Comparison of ENCODE assay signal across 23 cellular contexts in genomic region chr20:16299892-16300291, GRCh38.
"Had no signal": no experiment of that assay in that cellular context is flagged by ENCODE, and none has a peak within 500 bp of the region (broad histone marks: within the 10 kb centered on the region; RNA-seq: fewer than 3 reads in every experiment).

No MANE protein-coding gene starts in this region.

- H3K4me3 ChIP-seq: colonic mucosa, esophagus muscularis mucosa, lower lobe of right lung, ovary, psoas muscle, thoracic aorta, tibial nerve had no signal

- ATAC-seq: left colon; left ventricle myocardium superior; natural killer cell; psoas muscle; right cardiac atrium; stimulated activated naive B cell treated with anti-CD40 and anti-IgM and Interleukin-4, amounts not matched to agents 10 μg/mL and 1 μg/mL and 100 μg/mL, for 72 hours had no signal

- H3K9me3 ChIP-seq: colonic mucosa, ovary had no signal

- H3K27me3 ChIP-seq: colonic mucosa, esophagus muscularis mucosa, ovary, tibial nerve had no signal

- H3K36me3 ChIP-seq: colonic mucosa, lower lobe of right lung, ovary, thoracic aorta had no signal

- DNase-seq: colonic mucosa; effector CD8-positive, alpha-beta T cell; endodermal cell; hypothalamus; immature natural killer cell; islet precursor cell; kidney glomerular epithelial cell; left colon; left ventricle myocardium superior; lower lobe of right lung; natural killer cell; occipital lobe; ovary; posterior cingulate gyrus; psoas muscle; right cardiac atrium; small intestine; stimulated activated CD4-positive, alpha-beta T cell treated with anti-CD3 and anti-CD28 coated beads, Interleukin-15, amount 100 ng/mL, for 24 hours; stimulated activated CD4-positive, alpha-beta T cell treated with anti-CD3 and anti-CD28 coated beads, Interleukin-2, amount 100 ng/mL, for 48 hours; stimulated activated naive B cell treated with anti-CD40 and anti-IgM and Interleukin-4, amounts not matched to agents 10 μg/mL and 1 μg/mL and 100 μg/mL, for 72 hours had no signal

- H3K27ac ChIP-seq: colonic mucosa, esophagus muscularis mucosa, lower lobe of right lung, ovary, psoas muscle, thoracic aorta, tibial nerve had no signal

- H3K4me1 ChIP-seq: colonic mucosa, esophagus muscularis mucosa, lower lobe of right lung, psoas muscle, tibial nerve had no signal
